ENCODE assay signal across 8 cellular contexts in the genomic region with DNA sequence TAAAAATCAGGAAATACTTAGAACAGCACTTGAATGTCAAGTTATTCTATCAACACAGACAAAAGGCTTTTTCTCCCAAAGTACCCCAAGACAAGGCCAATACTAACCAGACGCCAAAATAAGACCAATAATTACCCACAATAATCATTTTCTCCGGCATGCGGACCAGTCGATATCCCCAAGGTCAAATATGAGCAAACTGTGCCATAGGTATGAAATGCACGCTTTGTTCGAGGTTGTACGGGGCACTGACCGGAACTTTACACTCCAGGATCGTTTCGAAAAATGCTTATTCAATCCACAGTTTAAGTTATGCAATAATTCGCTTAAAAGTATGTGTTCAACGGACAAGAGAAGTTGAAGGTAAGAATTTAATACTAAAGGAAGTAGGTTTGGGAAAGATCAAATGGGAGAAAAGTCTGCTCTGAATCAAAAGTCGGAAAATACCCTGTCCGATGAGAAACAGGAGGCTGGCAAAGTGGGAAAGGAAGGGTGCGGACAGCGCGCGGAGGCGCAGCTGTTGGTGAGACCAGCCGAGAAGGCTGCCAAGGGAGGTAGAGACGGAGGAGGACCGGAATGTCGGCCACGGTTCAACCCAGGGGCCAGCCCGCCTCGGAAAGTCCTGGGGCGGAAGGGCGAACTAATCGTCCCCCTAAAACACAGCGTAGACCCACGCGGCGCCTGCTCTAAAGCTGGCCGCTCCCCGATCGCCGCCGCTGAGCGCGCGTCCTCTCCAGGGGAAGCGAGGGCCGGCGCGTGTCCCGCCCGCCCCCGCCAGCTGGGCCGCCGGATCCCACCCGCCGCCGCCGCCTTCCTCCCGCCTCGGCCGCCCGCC. TPM values are rescaled to one million over a fixed set of nuclear protein-coding genes. Genes with fewer than 3 reads are reported as not detected.
A peak's percentile ranks its signal among the peaks of the same experiment; 100 is the strongest.
DNase-seq lines count a peak whose midpoint lies in the region; ATAC-seq, FAIRE-seq and TF ChIP-seq lines count a peak whose summit lies in the region.

No MANE protein-coding gene starts in this region.

- POLR2A ChIA-PET in activated CD4-positive, alpha-beta memory T cell treated with anti-CD3 and anti-CD28 coated beads for 36 hours (lab: Charles Lee) = interaction anchor here (0.7 to 4.3 kb wide), 9 partner anchors 21 to 361 kb away, joined by 3 to 83 read pairs (median 5); a partner anchor contains a TSS

- H3K27ac Mint-ChIP-seq in activated CD4-positive, alpha-beta memory T cell treated with anti-CD3 and anti-CD28 coated beads for 36 hours = peak overlapping the region; percentile 97

- no peaks in the 10 kb centered on the region for H3K36me3 ChIP-seq in BE2C
- H3K36me3 ChIP-seq in neuron (ENCODE audit: insufficient read depth, low read length) = peaks cover 12% of the 10 kb centered on the region

- no peak for DNase-seq in BE2C
- peak; percentile 30 for DNase-seq in GM18507 (ENCODE audit: extremely low spot score, insufficient read length, low read depth)
- DNase-seq in NCI-H146 treated with DMSO at 0.1 percent for 48 hours (lab: John Stamatoyannopoulos, UW; ENCODE audit: unreplicated experiment) = peak; percentile 37
- DNase-seq in activated CD4-positive, alpha-beta memory T cell treated with anti-CD3 and anti-CD28 coated beads for 36 hours = no peak
- peak; percentile 48 for DNase-seq in foreskin melanocyte
- DNase-seq in GM19240 (ENCODE audit: insufficient read length, low spot score) = no peak

- H2AFZ ChIP-seq in neuron (ENCODE audit: low read depth, low read length) = peak overlapping the region; percentile 65

- no peaks in the 10 kb centered on the region for H3K27me3 Mint-ChIP-seq in activated CD4-positive, alpha-beta memory T cell treated with anti-CD3 and anti-CD28 coated beads for 36 hours

- CTCF ChIA-PET in activated CD4-positive, alpha-beta memory T cell treated with anti-CD3 and anti-CD28 coated beads for 36 hours (lab: Charles Lee) = interaction anchor here (1.0 to 4.6 kb wide), 11 partner anchors 13 to 361 kb away, joined by 3 to 51 read pairs (median 5); a partner anchor contains a TSS

- peaks cover 5% of the 10 kb centered on the region for H3K9me3 Mint-ChIP-seq in activated CD4-positive, alpha-beta memory T cell treated with anti-CD3 and anti-CD28 coated beads for 36 hours

- intact Hi-C loops in activated CD4-positive, alpha-beta memory T cell treated with anti-CD3 and anti-CD28 coated beads for 36 hours (cut with micrococcal nuclease) = loop anchor here (1.0 to 10.0 kb wide), 11 partner anchors 26 to 769 kb away; a partner anchor contains a TSS

- ATAC-seq in HG02885 (IDR thresholded peaks at IDR 0.05; ENCODE audit: poor library complexity, unreplicated experiment) = peak; percentile 38

- H3K4me1 Mint-ChIP-seq in activated CD4-positive, alpha-beta memory T cell treated with anti-CD3 and anti-CD28 coated beads for 36 hours (ENCODE audit: low read depth) = peaks cover 42% of the 10 kb centered on the region

- H3K9me3 ChIP-seq in BE2C (no peaks in the 10 kb centered on the region), neuron (ENCODE audit: low read length) (no peaks in the 10 kb centered on the region)

- H3K36me3 Mint-ChIP-seq in activated CD4-positive, alpha-beta memory T cell treated with anti-CD3 and anti-CD28 coated beads for 36 hours = peaks cover 19% of the 10 kb centered on the region

- FAIRE-seq in GM18507 (lab: Jason Lieb, UNC) = no peak

- H3K4me3 Mint-ChIP-seq in activated CD4-positive, alpha-beta memory T cell treated with anti-CD3 and anti-CD28 coated beads for 36 hours = peak overlapping the region; percentile 95

- peaks cover 7% of the 10 kb centered on the region for H3K4me1 ChIP-seq in BE2C
- peaks cover 32% of the 10 kb centered on the region for H3K4me1 ChIP-seq in neuron (ENCODE audit: insufficient read depth, low read length)

- H3K4me3 ChIP-seq in BE2C (ENCODE audit: low read depth, low read length) = peak overlapping the region; percentile 90
- peak overlapping the region; percentile 64 for H3K4me3 ChIP-seq in neuron (ENCODE audit: low read length)

- no peaks in the 10 kb centered on the region for H3K27me3 ChIP-seq in BE2C
- no peaks in the 10 kb centered on the region for H3K27me3 ChIP-seq in neuron (ENCODE audit: insufficient read depth, low read length)

- no peak for TF ChIP-seq CTCF in BE2C (IDR thresholded peaks at IDR 0.05; ENCODE audit: low read depth, low read length)

RNA-seq across cellular contexts. Expression of a gene that starts 0.8 kb away (rescaled TPM):
- polyA plus RNA-seq in BE2C (2012; ENCODE audit: insufficient read depth, insufficient read length, low read depth) = not detected
- 1 to 10 TPM; 3.2 to 3.8 TPM for total RNA-seq in activated CD4-positive, alpha-beta memory T cell treated with anti-CD3 and anti-CD28 coated beads for 36 hours

RNA-seq across cellular contexts. Expression of a gene that starts 1.0 kb away (rescaled TPM):
- 146 TPM for polyA plus RNA-seq in BE2C (2012; ENCODE audit: insufficient read depth, insufficient read length, low read depth)
- 100 to 1,000 TPM; 139 to 143 TPM for total RNA-seq in activated CD4-positive, alpha-beta memory T cell treated with anti-CD3 and anti-CD28 coated beads for 36 hours

RNA-seq across cellular contexts. Expression of a gene that starts 26.3 kb away (rescaled TPM):
- 49.7 TPM for polyA plus RNA-seq in BE2C (2012; ENCODE audit: insufficient read depth, insufficient read length, low read depth)
- 10 to 100 TPM; 55.0 to 56.5 TPM for total RNA-seq in activated CD4-positive, alpha-beta memory T cell treated with anti-CD3 and anti-CD28 coated beads for 36 hours

Comparison
In these comparisons a context has a peak if more than half of its experiments do, and no peak if none do; other contexts are left out.
1. DNase-seq: peak in GM18507 (single experiment), NCI-H146 treated with DMSO at 0.1 percent for 48 hours (single experiment) and foreskin melanocyte (single experiment); none in BE2C (single experiment), activated CD4-positive, alpha-beta memory T cell treated with anti-CD3 and anti-CD28 coated beads for 36 hours (single experiment) and GM19240 (single experiment).